ENCODE assay signal across 28 cellular contexts in genomic region chr17:18101828-18102227, GRCh38.
"Had no signal": no experiment of that assay in that cellular context is flagged by ENCODE, and none has a peak within 500 bp of the region (broad histone marks: within the 10 kb centered on the region; RNA-seq: fewer than 3 reads in every experiment).

No MANE protein-coding gene starts in this region.

- H3K4me1 Mint-ChIP-seq: natural killer cell; neural crest cell; stimulated activated naive CD8-positive, alpha-beta T cell treated with anti-CD3 and anti-CD28 coated beads, Interleukin-15, amount 100 ng/mL, for 72 hours had no signal

- DNase-seq: dermis blood vessel endothelial cell; effector memory CD4-positive, alpha-beta T cell; esophagus squamous epithelium; foreskin melanocyte; glutamatergic neuron; heart right ventricle; hippocampal formation; immature natural killer cell; islet precursor cell; kidney glomerular epithelial cell; left colon; left ventricle myocardium superior; natural killer cell; sigmoid colon; stimulated activated CD4-positive, alpha-beta T cell treated with anti-CD3 and anti-CD28 coated beads, Interleukin-4, amount 100 ng/mL, for 4 hours; stimulated activated naive CD4-positive, alpha-beta T cell; stimulated activated naive CD8-positive, alpha-beta T cell treated with anti-CD3 and anti-CD28 coated beads, Interleukin-15, amount 100 ng/mL, for 72 hours; transverse colon; upper lobe of right lung; uterus had no signal

- ATAC-seq: heart right ventricle; left colon; left ventricle myocardium superior; stimulated activated naive CD8-positive, alpha-beta T cell treated with anti-CD3 and anti-CD28 coated beads, Interleukin-15, amount 100 ng/mL, for 72 hours; upper lobe of right lung had no signal

- FAIRE-seq: endothelial cell of umbilical vein had no signal

- H3K27me3 Mint-ChIP-seq: memory B cell; stimulated activated naive CD8-positive, alpha-beta T cell treated with anti-CD3 and anti-CD28 coated beads, Interleukin-15, amount 100 ng/mL, for 72 hours had no signal

- H3K27ac Mint-ChIP-seq: immature natural killer cell, natural killer cell had no signal

- H3K36me3 Mint-ChIP-seq: natural killer cell had no signal

- H3K4me3 ChIP-seq: coronary artery, esophagus squamous epithelium, heart right ventricle, lung, prostate gland, right atrium auricular region, sigmoid colon, suprapubic skin, transverse colon, upper lobe of right lung, uterus had no signal

- H3K4me1 ChIP-seq: esophagus squamous epithelium, heart right ventricle, prostate gland, right atrium auricular region, sigmoid colon, suprapubic skin, transverse colon, upper lobe of right lung, uterus had no signal

- H3K27me3 ChIP-seq: esophagus squamous epithelium, heart right ventricle, right atrium auricular region, sigmoid colon, suprapubic skin, transverse colon, upper lobe of right lung, uterus had no signal

- H3K36me3 ChIP-seq: prostate gland, uterus had no signal

- H3K4me3 Mint-ChIP-seq: immature natural killer cell; memory B cell; natural killer cell; neural crest cell; stimulated activated naive CD8-positive, alpha-beta T cell treated with anti-CD3 and anti-CD28 coated beads, Interleukin-15, amount 100 ng/mL, for 72 hours had no signal

- H3K9me3 Mint-ChIP-seq: immature natural killer cell; memory B cell; natural killer cell; neural crest cell; stimulated activated naive CD8-positive, alpha-beta T cell treated with anti-CD3 and anti-CD28 coated beads, Interleukin-15, amount 100 ng/mL, for 72 hours had no signal

- H3K9me3 ChIP-seq: esophagus squamous epithelium, heart right ventricle, prostate gland, right atrium auricular region, sigmoid colon, suprapubic skin, transverse colon, upper lobe of right lung, uterus had no signal

- H3K27ac ChIP-seq: coronary artery, esophagus squamous epithelium, heart right ventricle, prostate gland, right atrium auricular region, sigmoid colon, suprapubic skin, transverse colon, upper lobe of right lung, uterus had no signal
